18 cellular contexts compared by ENCODE assay signal in genomic region chr5:54769072-54769471, GRCh38.
DNase-seq lines count a peak whose midpoint lies in the region; ATAC-seq and TF ChIP-seq lines count a peak whose summit lies in the region.
"Had no signal": no experiment of that assay in that cellular context is flagged by ENCODE, and none has a peak within 500 bp of the region (broad histone marks: within the 10 kb centered on the region; RNA-seq: fewer than 3 reads in every experiment).

No MANE protein-coding gene starts in this region.

- H3K9ac ChIP-seq in mesendoderm (ENCODE audit: low read length) = no peak overlapping the region

- ATAC-seq in HG03159 (IDR thresholded peaks at IDR 0.05; ENCODE audit: unreplicated experiment) = no peak
- ATAC-seq: psoas muscle had no signal

- no peak overlapping the region for H4K8ac ChIP-seq in mesendoderm (ENCODE audit: low read depth, low read length)

- no peak overlapping the region for H3K56ac ChIP-seq in mesendoderm (ENCODE audit: low read length)

- H2AK5ac ChIP-seq in mesendoderm (ENCODE audit: low read length) = no peak overlapping the region

- H3K79me1 ChIP-seq in mesendoderm (ENCODE audit: low read length) = no peaks in the 10 kb centered on the region

- TF ChIP-seq CTCF in LNCaP clone FGC (IDR thresholded peaks at IDR 0.05; ENCODE audit: control insufficient read depth, extremely low read depth, insufficient read depth) (peak; percentile 21), choroid plexus epithelial cell (conservative IDR thresholded peaks at IDR 0.05; ENCODE audit: low read depth, low read length) (peak; percentile 8)

- WGBS in mesendoderm (ENCODE audit: extremely low coverage, insufficient coverage, low lambda C conversion rate) = no CpG with 5 or more reads among the region's 6 CpGs

- H3K79me2 ChIP-seq in mesendoderm (ENCODE audit: control insufficient read depth, insufficient read depth, low read length) = no peaks in the 10 kb centered on the region

- no peak overlapping the region for H3K18ac ChIP-seq in mesendoderm (ENCODE audit: low read length)

- no peaks in the 10 kb centered on the region for H3K36me3 ChIP-seq in mesendoderm (ENCODE audit: control insufficient read depth, insufficient read depth, low read length)
- H3K36me3 ChIP-seq: neutrophil had no signal

- no peak overlapping the region for H4K5ac ChIP-seq in mesendoderm (ENCODE audit: low read length)

- no peak overlapping the region for H3K23ac ChIP-seq in mesendoderm (ENCODE audit: low read length)

- H3K4ac ChIP-seq in mesendoderm (ENCODE audit: low read depth, low read length) = no peak overlapping the region

- H2BK15ac ChIP-seq in mesendoderm (replicated peaks; ENCODE audit: low read depth) = no peak overlapping the region

- no peak overlapping the region for H2BK5ac ChIP-seq in mesendoderm (ENCODE audit: low read length)

- H3K4me1 ChIP-seq in mesendoderm (ENCODE audit: control insufficient read depth, low read depth, low read length) = peaks cover 1% of the 10 kb centered on the region
- H3K4me1 ChIP-seq: psoas muscle had no signal

- in situ Hi-C loops in G401 (cut with HindIII; ENCODE audit: low sequenced_read_pairs) = no loop called here

- H3K27me3 ChIP-seq in mesendoderm (ENCODE audit: insufficient read depth, low read length, poor library complexity) = no peaks in the 10 kb centered on the region
- H3K27me3 ChIP-seq: neutrophil had no signal

- H3K27ac ChIP-seq in mesendoderm (ENCODE audit: low read depth, low read length) = no peak overlapping the region
- H3K27ac ChIP-seq: neutrophil, psoas muscle had no signal

- DNase-seq in NCI-H2107 treated with DMSO at 0.1 percent for 48 hours (lab: John Stamatoyannopoulos, UW; ENCODE audit: unreplicated experiment) (peak; percentile 13), NCI-H2107 (lab: John Stamatoyannopoulos, UW) (no peak), LNCaP clone FGC (ENCODE audit: low read depth) (no peak), choroid plexus epithelial cell (ENCODE audit: low read depth) (no peak), mesendoderm (peak; percentile 62), cerebellar cortex (ENCODE audit: low spot score) (no peak), G401 (ENCODE audit: low spot score) (no peak)
- DNase-seq: activated CD4-positive, alpha-beta T cell treated with anti-CD3 and anti-CD28 coated beads, Interleukin-2, amount 50 U/mL, for 4 hours; activated CD4-positive, CD25-positive, alpha-beta regulatory T cell; activated CD8-positive, alpha-beta memory T cell treated with anti-CD3 and anti-CD28 coated beads, Interleukin-2, amount 50 U/mL, for 4 hours; DMS79 treated with DMSO at 0.1 percent for 48 hours; glutamatergic neuron; NCI-H146; psoas muscle; Right ventricle myocardium superior; T-helper 9 cell had no signal

- H2BK120ac ChIP-seq in mesendoderm (ENCODE audit: low read depth, low read length) = no peak overlapping the region

- H3K4me3 ChIP-seq in LNCaP clone FGC (ENCODE audit: low read depth, low read length) (no peak overlapping the region), choroid plexus epithelial cell (ENCODE audit: low read depth, low read length) (no peak overlapping the region), mesendoderm (ENCODE audit: low read length) (no peak overlapping the region)
- H3K4me3 ChIP-seq: psoas muscle had no signal

- no peak overlapping the region for H3K4me2 ChIP-seq in mesendoderm (ENCODE audit: low read length)

Comparison
In these comparisons a context has a peak if more than half of its experiments do, and no peak if none do; other contexts are left out.
1. DNase-seq: peak in NCI-H2107 treated with DMSO at 0.1 percent for 48 hours (single experiment) and mesendoderm (single experiment); none in NCI-H2107 (single experiment), LNCaP clone FGC (single experiment), choroid plexus epithelial cell (single experiment), cerebellar cortex (single experiment) and G401 (single experiment).